28 cellular contexts compared by ENCODE assay signal in the genomic region with DNA sequence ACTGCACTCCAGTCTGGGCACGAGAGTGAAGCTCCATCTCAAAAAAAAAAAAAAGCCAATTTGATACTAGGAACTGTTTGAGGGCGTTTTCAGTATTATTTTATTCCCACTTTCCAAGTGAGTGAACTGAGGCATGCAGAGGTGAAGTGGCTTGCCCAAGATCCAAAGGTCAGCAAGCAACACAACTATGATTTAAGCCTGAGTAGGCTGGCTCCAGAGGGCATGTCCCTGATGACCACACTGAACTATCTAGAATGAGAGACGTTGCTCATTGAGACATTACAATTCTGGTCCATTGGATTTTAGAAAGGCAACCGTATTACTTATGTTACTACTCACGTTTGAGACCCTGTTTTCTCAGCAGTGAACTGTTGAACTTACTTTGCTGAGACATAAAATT. TPM values are rescaled to one million over a fixed set of nuclear protein-coding genes. Genes with fewer than 3 reads are reported as not detected.
"Had no signal": no experiment of that assay in that cellular context is flagged by ENCODE, and none has a peak within 500 bp of the region (broad histone marks: within the 10 kb centered on the region; RNA-seq: fewer than 3 reads in every experiment).

No MANE protein-coding gene starts in this region.

- H3K36me3 Mint-ChIP-seq: activated CD4-positive, alpha-beta memory T cell treated with anti-CD3 and anti-CD28 coated beads for 36 hours; activated naive CD8-positive, alpha-beta T cell had no signal

- H3K36me3 ChIP-seq: brain microvascular endothelial cell, colonic mucosa, gastrocnemius medialis, heart right ventricle had no signal

- H3K9me3 Mint-ChIP-seq: activated CD4-positive, alpha-beta memory T cell treated with anti-CD3 and anti-CD28 coated beads for 36 hours; activated CD4-positive, alpha-beta T cell treated with anti-CD3 and anti-CD28 coated beads, Interleukin-2, amount 10 ng/mL, durations not matched to agents 24 days and 14 days; activated T-cell treated with anti-CD3 and anti-CD28 coated beads, Interleukin-2, amount 50 U/mL, for 24 hours; activated T-cell treated with anti-CD3 and anti-CD28 coated beads, Interleukin-2, amount 50 U/mL, for 72 hours had no signal

- H3K4me3 ChIP-seq: colonic mucosa, gastrocnemius medialis, heart right ventricle had no signal

- H3K4me1 Mint-ChIP-seq: activated CD4-positive, alpha-beta T cell treated with anti-CD3 and anti-CD28 coated beads for 36 hours; activated CD4-positive, alpha-beta T cell treated with anti-CD3 and anti-CD28 coated beads, Interleukin-2, amount 10 ng/mL, durations not matched to agents 24 days and 14 days had no signal

- H3K4me3 Mint-ChIP-seq: activated CD4-positive, alpha-beta memory T cell treated with anti-CD3 and anti-CD28 coated beads for 36 hours; activated CD4-positive, alpha-beta T cell treated with anti-CD3 and anti-CD28 coated beads for 36 hours; activated CD4-positive, alpha-beta T cell treated with anti-CD3 and anti-CD28 coated beads, Interleukin-2, amount 10 ng/mL, durations not matched to agents 24 days and 14 days; activated naive CD8-positive, alpha-beta T cell; activated T-cell treated with anti-CD3 and anti-CD28 coated beads, Interleukin-2, amount 50 U/mL, for 24 hours; activated T-cell treated with anti-CD3 and anti-CD28 coated beads, Interleukin-2, amount 50 U/mL, for 72 hours had no signal

- FAIRE-seq: astrocyte, endometrium had no signal

- H3K27me3 ChIP-seq: brain microvascular endothelial cell, colonic mucosa, foreskin keratinocyte, gastrocnemius medialis had no signal

- ATAC-seq: activated CD4-positive, alpha-beta T cell treated with anti-CD3 and anti-CD28 coated beads for 36 hours; activated T-cell treated with anti-CD3 and anti-CD28 coated beads, Interleukin-2, amount 50 U/mL, for 72 hours; esophagus mucosa; foreskin keratinocyte; gastrocnemius medialis; heart right ventricle had no signal

- H3K4me1 ChIP-seq: colonic mucosa, foreskin keratinocyte had no signal

- H3K9me3 ChIP-seq: colonic mucosa, gastrocnemius medialis, heart right ventricle had no signal

- H3K27ac ChIP-seq: brain microvascular endothelial cell, colonic mucosa, foreskin keratinocyte, gastrocnemius medialis, heart right ventricle had no signal

- DNase-seq: activated CD4-positive, alpha-beta memory T cell treated with anti-CD3 and anti-CD28 coated beads for 36 hours; activated CD4-positive, alpha-beta T cell treated with anti-CD3 and anti-CD28 coated beads for 36 hours; activated CD4-positive, alpha-beta T cell treated with anti-CD3 and anti-CD28 coated beads, Interleukin-2, amount 10 ng/mL, durations not matched to agents 24 days and 14 days; activated CD4-positive, CD25-positive, alpha-beta regulatory T cell; activated CD4-positive, CD25-positive, alpha-beta regulatory T cell treated with anti-CD3 and anti-CD28 coated beads, Interleukin-2, amount 50 U/mL, for 72 hours; activated CD8-positive, alpha-beta memory T cell treated with anti-CD3 and anti-CD28 coated beads, Interleukin-2, amount 50 U/mL, for 48 hours; activated effector memory CD4-positive, alpha-beta T cell treated with Interleukin-2 at 50 U/mL for 16 hours; activated gamma-delta T cell treated with Interleukin-2 at 50 U/mL for 16 hours; activated naive CD4-positive, alpha-beta T cell treated with anti-CD3 and anti-CD28 coated beads, Interleukin-2, amount 50 U/mL, for 16 hours; activated naive CD4-positive, alpha-beta T cell treated with Interleukin-2 at 50 U/mL for 16 hours; activated T-cell treated with anti-CD3 and anti-CD28 coated beads for 4 hours; activated T-cell treated with anti-CD3 and anti-CD28 coated beads, Interleukin-2, amount 50 U/mL, for 24 hours; activated T-cell treated with anti-CD3 and anti-CD28 coated beads, Interleukin-2, amount 50 U/mL, for 72 hours; amniotic stem cell; anterior cingulate cortex; brain microvascular endothelial cell; central memory CD4-positive, alpha-beta T cell; cerebellar nuclear complex; colonic mucosa; effector CD8-positive, alpha-beta T cell; foreskin keratinocyte; gastrocnemius medialis; heart right ventricle; T-helper 2 cell had no signal

- H3K27ac Mint-ChIP-seq: activated CD4-positive, alpha-beta memory T cell treated with anti-CD3 and anti-CD28 coated beads for 36 hours; activated CD4-positive, alpha-beta T cell treated with anti-CD3 and anti-CD28 coated beads for 36 hours; activated CD4-positive, alpha-beta T cell treated with anti-CD3 and anti-CD28 coated beads, Interleukin-2, amount 10 ng/mL, durations not matched to agents 24 days and 14 days; activated naive CD8-positive, alpha-beta T cell; activated T-cell treated with anti-CD3 and anti-CD28 coated beads, Interleukin-2, amount 50 U/mL, for 24 hours; activated T-cell treated with anti-CD3 and anti-CD28 coated beads, Interleukin-2, amount 50 U/mL, for 72 hours had no signal

RNA-seq across cellular contexts. Expression of a gene that starts 20.8 kb away (rescaled TPM):
- total RNA-seq: activated CD4-positive, alpha-beta memory T cell treated with anti-CD3 and anti-CD28 coated beads for 36 hours; activated CD4-positive, alpha-beta T cell treated with anti-CD3 and anti-CD28 coated beads, Interleukin-2, amount 10 ng/mL, durations not matched to agents 24 days and 14 days had no signal
